In genomic region chr18:12741351-12741750, GRCh38 we compare ENCODE assay signal across 11 cellular contexts. TPM values are rescaled to one million over a fixed set of nuclear protein-coding genes. Genes with fewer than 3 reads are reported as not detected.
DNase-seq lines count a peak whose midpoint lies in the region; ATAC-seq, FAIRE-seq and TF ChIP-seq lines count a peak whose summit lies in the region.
"Had no signal": no experiment of that assay in that cellular context is flagged by ENCODE, and none has a peak within 500 bp of the region (broad histone marks: within the 10 kb centered on the region; RNA-seq: fewer than 3 reads in every experiment).

No MANE protein-coding gene starts in this region.

- FAIRE-seq in kidney (lab: Jason Lieb, UNC), result no peak

- ATAC-seq in upper lobe of right lung, result no peak
- ATAC-seq: left ventricle myocardium superior had no signal

- DNase-seq in AG04449 (ENCODE audit: low read depth, low spot score) (peak; percentile 24), EL (peak; percentile 96), NCI-H345 treated with DMSO at 0.1 percent for 48 hours (lab: John Stamatoyannopoulos, UW; ENCODE audit: unreplicated experiment) (peak; percentile 93), epithelial cell of prostate (ENCODE audit: low read depth, low spot score) (peak; percentile 93), kidney (no peak), progenitor cell of endocrine pancreas (ENCODE audit: low spot score, unreplicated experiment) (no peak), hippocampal formation (lab: John Stamatoyannopoulos, UW) (no peak), upper lobe of right lung (no peak)
- DNase-seq: left ventricle myocardium superior had no signal

- H3K36me3 Mint-ChIP-seq in progenitor cell of endocrine pancreas (ENCODE audit: insufficient read depth), result no peaks in the 10 kb centered on the region
- H3K36me3 Mint-ChIP-seq: activated naive CD4-positive, alpha-beta T cell treated with anti-CD3 and anti-CD28 coated beads, Interleukin-2, amount 50 U/mL, for 72 hours had no signal

- H3K27me3 Mint-ChIP-seq in progenitor cell of endocrine pancreas, result no peaks in the 10 kb centered on the region

- H3K27ac ChIP-seq in epithelial cell of prostate, result peak overlapping the region; percentile 92
- H3K27ac ChIP-seq in kidney (ENCODE audit: low read depth in 2 of 2, low read length in 2 of 2), result no peak overlapping the region
- no peak overlapping the region for H3K27ac ChIP-seq in upper lobe of right lung
- H3K27ac ChIP-seq: HL-60 had no signal

- no peak for TF ChIP-seq CTCF in AG04449 (IDR thresholded peaks at IDR 0.05; ENCODE audit: insufficient read depth, low read length, missing control alignments)
- no peak for TF ChIP-seq CTCF in kidney (IDR thresholded peaks at IDR 0.05; ENCODE audit: borderline replicate concordance, extremely low read depth, insufficient read depth)
- no peak for TF ChIP-seq CTCF in progenitor cell of endocrine pancreas (IDR thresholded peaks at IDR 0.05; ENCODE audit: unreplicated experiment)
- TF ChIP-seq CTCF in upper lobe of right lung (IDR thresholded peaks at IDR 0.05), result no peak

- H3K4me1 Mint-ChIP-seq in progenitor cell of endocrine pancreas (ENCODE audit: low read depth), result no peaks in the 10 kb centered on the region

- POLR2A ChIA-PET in AG04449 (lab: Yijun Ruan, JAX), result no interaction called here

- no peaks in the 10 kb centered on the region for H3K9me3 Mint-ChIP-seq in progenitor cell of endocrine pancreas (ENCODE audit: low read depth)
- H3K9me3 Mint-ChIP-seq: activated naive CD4-positive, alpha-beta T cell treated with anti-CD3 and anti-CD28 coated beads, Interleukin-2, amount 50 U/mL, for 72 hours had no signal

- intact Hi-C loops in kidney (cut with DNase I), result loop anchor here (5.0 kb wide), 1 partner anchor 181 kb away; no protein-coding TSS in a partner anchor
- intact Hi-C loops in upper lobe of right lung (cut with DNase I), result no loop called here

- CTCF ChIA-PET in AG04449 (lab: Yijun Ruan, JAX), result interaction anchor here (1.3 to 15.8 kb wide), 5 partner anchors 9 to 196 kb away, joined by 4 to 324 read pairs (median 112); partner anchors contain the start of gene PTPN2

- H3K4me3 Mint-ChIP-seq in progenitor cell of endocrine pancreas (ENCODE audit: low read depth), result no peak overlapping the region

- H3K9ac ChIP-seq in kidney (ENCODE audit: low read length in 2 of 2), result no peak overlapping the region

- H3K36me3 ChIP-seq in kidney (ENCODE audit: control insufficient read depth in 1 of 2, insufficient read depth in 2 of 2, low read length in 2 of 2) (no peaks in the 10 kb centered on the region), upper lobe of right lung (no peaks in the 10 kb centered on the region)

- H3K4me3 ChIP-seq in AG04449 (ENCODE audit: low read depth, low read length) (no peak overlapping the region), kidney (ENCODE audit: low read length in 2 of 2) (no peak overlapping the region), upper lobe of right lung (no peak overlapping the region)

- no peaks in the 10 kb centered on the region for H3K9me3 ChIP-seq in kidney (ENCODE audit: control insufficient read depth in 1 of 2, low read length in 2 of 2)
- no peaks in the 10 kb centered on the region for H3K9me3 ChIP-seq in upper lobe of right lung

- H3K27me3 ChIP-seq in upper lobe of right lung, result no peaks in the 10 kb centered on the region

- H3K27ac Mint-ChIP-seq in progenitor cell of endocrine pancreas, result no peak overlapping the region
- H3K27ac Mint-ChIP-seq: activated naive CD4-positive, alpha-beta T cell treated with anti-CD3 and anti-CD28 coated beads, Interleukin-2, amount 50 U/mL, for 72 hours had no signal

- H3K4me1 ChIP-seq in kidney (ENCODE audit: control insufficient read depth in 1 of 2, insufficient read depth in 1 of 2, low read depth in 1 of 2, low read length in 2 of 2) (no peaks in the 10 kb centered on the region), upper lobe of right lung (no peaks in the 10 kb centered on the region)

RNA-seq across cellular contexts. Expression of gene PSMG2, which starts 38.5 kb away (rescaled TPM):
- total RNA-seq in kidney, result 66.2 TPM
- polyA plus RNA-seq in kidney (ENCODE audit: insufficient read depth, low read depth, low replicate concordance), result 108 TPM
- total RNA-seq in progenitor cell of endocrine pancreas, result 56.7 and 58.2 TPM in 2 replicates
- 60.5 TPM for total RNA-seq in upper lobe of right lung

RNA-seq across cellular contexts. Expression of gene CEP76, which starts 38.8 kb away (rescaled TPM):
- 5.3 TPM for total RNA-seq in kidney
- 2.0 TPM for polyA plus RNA-seq in kidney (ENCODE audit: insufficient read depth, low read depth, low replicate concordance)
- total RNA-seq in progenitor cell of endocrine pancreas, result 12.1 and 14.4 TPM in 2 replicates
- 5.6 TPM for total RNA-seq in upper lobe of right lung

Comparison
In these comparisons a context has a peak if more than half of its experiments do, and no peak if none do; other contexts are left out.
1. DNase-seq: peak in AG04449 (single experiment), EL (single experiment), NCI-H345 treated with DMSO at 0.1 percent for 48 hours (single experiment) and epithelial cell of prostate (single experiment); none in kidney (single experiment), progenitor cell of endocrine pancreas (single experiment), hippocampal formation (0 of 2) and upper lobe of right lung (single experiment).